Comparison of ENCODE assay signal across 15 cellular contexts in the genomic region with DNA sequence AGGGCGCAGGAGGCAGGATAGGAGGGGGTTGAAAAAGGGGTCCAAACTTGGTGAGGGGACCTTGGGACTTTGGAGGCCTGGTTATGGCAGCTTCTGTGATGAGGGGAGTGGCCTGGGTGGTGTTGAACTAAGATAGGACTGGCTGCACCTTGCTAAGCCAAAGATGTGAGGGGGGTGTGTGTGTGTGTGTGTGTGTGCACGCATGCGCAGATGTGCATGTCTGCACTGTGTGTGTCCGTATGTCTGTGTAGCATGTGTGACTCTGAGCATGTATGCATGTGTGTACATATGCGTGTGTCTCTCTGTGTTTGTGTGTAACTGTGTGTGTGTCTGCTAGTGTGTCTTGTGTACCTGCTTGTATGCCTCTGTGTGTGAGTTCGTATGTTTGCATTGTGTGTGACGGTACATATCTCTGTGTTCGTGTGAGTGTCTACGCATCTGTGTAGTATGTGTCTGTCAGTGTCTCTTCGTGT. TPM values are rescaled to one million over a fixed set of nuclear protein-coding genes. Genes with fewer than 3 reads are reported as not detected.
A peak's percentile ranks its signal among the peaks of the same experiment; 100 is the strongest.
DNase-seq lines count a peak whose midpoint lies in the region; ATAC-seq and TF ChIP-seq lines count a peak whose summit lies in the region.
"Had no signal": no experiment of that assay in that cellular context is flagged by ENCODE, and none has a peak within 500 bp of the region (broad histone marks: within the 10 kb centered on the region; RNA-seq: fewer than 3 reads in every experiment).

No MANE protein-coding gene starts in this region.

- no peak overlapping the region for H3K27ac ChIP-seq in mesendoderm (ENCODE audit: low read depth, low read length)
- H3K27ac ChIP-seq in transverse colon, result peak overlapping the region; percentile 90 to 97 (median 96)
- H3K27ac ChIP-seq: 22Rv1 had no signal

- peak overlapping the region; percentile 72 for H3K56ac ChIP-seq in mesendoderm (ENCODE audit: low read length)

- H3K4me3 Mint-ChIP-seq in activated CD4-positive, alpha-beta T cell treated with anti-CD3 and anti-CD28 coated beads, Interleukin-2, amount 10 ng/mL, durations not matched to agents 7 days and 5 days, result no peak overlapping the region
- H3K4me3 Mint-ChIP-seq in activated CD4-positive, alpha-beta T cell treated with anti-CD3 and anti-CD28 coated beads for 36 hours, result no peak overlapping the region
- peak overlapping the region in 1 of 5 experiments; percentile 34 for H3K4me3 Mint-ChIP-seq in brain
- H3K4me3 Mint-ChIP-seq: activated naive CD4-positive, alpha-beta T cell treated with anti-CD3 and anti-CD28 coated beads, Interleukin-2, amount 50 U/mL, for 24 hours had no signal

- in situ Hi-C loops in transverse colon (cut with MboI; ENCODE audit: low pct_ligation_motif_present in 1 of 4, low pct_unique_long_range_greater_than_20kb in 1 of 4, low sequenced_read_pairs in 3 of 4), result no loop called here

- peak overlapping the region; percentile 42 for H2BK5ac ChIP-seq in mesendoderm (ENCODE audit: low read length)

- intact Hi-C loops in activated CD4-positive, alpha-beta T cell treated with anti-CD3 and anti-CD28 coated beads for 36 hours (cut with DNase I, micrococcal nuclease), result no loop called here
- intact Hi-C loops in transverse colon (cut with DNase I; ENCODE audit: low total_unique reads), result no loop called here

- H3K4me1 ChIP-seq in mesendoderm (ENCODE audit: control insufficient read depth, low read depth, low read length) (peaks cover 16% of the 10 kb centered on the region), transverse colon (peaks cover 49 to 90% (median 76%) of the 10 kb centered on the region in 4 donors)

- DNase-seq in activated CD4-positive, alpha-beta T cell treated with anti-CD3 and anti-CD28 coated beads, Interleukin-2, amount 10 ng/mL, durations not matched to agents 7 days and 5 days, result no peak
- DNase-seq in activated CD4-positive, alpha-beta T cell treated with anti-CD3 and anti-CD28 coated beads for 36 hours, result no peak
- DNase-seq in mesendoderm (no peak), transverse colon (peak; percentile 78), NCI-H510A treated with DMSO at 0.1 percent for 48 hours (lab: John Stamatoyannopoulos, UW) (no peak)
- no peak for DNase-seq in stimulated activated CD4-positive, alpha-beta T cell treated with anti-CD3 and anti-CD28 coated beads, Interleukin-12 subunit alpha, Interleukin-12 subunit beta, amount 100 ng/mL, for 4 hours
- DNase-seq: cerebellar nuclear complex, GDM1, KBM-7, NCI-H1436, SIG-M5 had no signal

- H2AK5ac ChIP-seq in mesendoderm (ENCODE audit: low read length), result peak overlapping the region; percentile 33

- H4K5ac ChIP-seq in mesendoderm (ENCODE audit: low read length), result no peak overlapping the region

- no peaks in the 10 kb centered on the region for H3K27me3 Mint-ChIP-seq in activated CD4-positive, alpha-beta T cell treated with anti-CD3 and anti-CD28 coated beads, Interleukin-2, amount 10 ng/mL, durations not matched to agents 7 days and 5 days
- no peaks in the 10 kb centered on the region for H3K27me3 Mint-ChIP-seq in activated CD4-positive, alpha-beta T cell treated with anti-CD3 and anti-CD28 coated beads for 36 hours
- peaks cover 21% of the 10 kb centered on the region for H3K27me3 Mint-ChIP-seq in brain
- H3K27me3 Mint-ChIP-seq: activated naive CD4-positive, alpha-beta T cell treated with anti-CD3 and anti-CD28 coated beads, Interleukin-2, amount 50 U/mL, for 24 hours had no signal

- no peak for TF ChIP-seq EP300 in transverse colon (IDR thresholded peaks at IDR 0.05; ENCODE audit: low read depth)

- no peak overlapping the region for H3K4ac ChIP-seq in mesendoderm (ENCODE audit: low read depth, low read length)

- no peak overlapping the region for H3K4me3 ChIP-seq in mesendoderm (ENCODE audit: low read length)
- H3K4me3 ChIP-seq in transverse colon, result peak overlapping the region in 1 of 4 donors; percentile 9

- peak overlapping the region; percentile 73 for H3K23ac ChIP-seq in mesendoderm (ENCODE audit: low read length)

- H2BK120ac ChIP-seq in mesendoderm (ENCODE audit: low read depth, low read length), result no peak overlapping the region

- peak overlapping the region; percentile 65 for H3K9ac ChIP-seq in mesendoderm (ENCODE audit: low read length)

- no peak overlapping the region for H3K18ac ChIP-seq in mesendoderm (ENCODE audit: low read length)

- peak overlapping the region; percentile 16 for H3K4me2 ChIP-seq in mesendoderm (ENCODE audit: low read length)

- H3K27ac Mint-ChIP-seq in activated CD4-positive, alpha-beta T cell treated with anti-CD3 and anti-CD28 coated beads, Interleukin-2, amount 10 ng/mL, durations not matched to agents 7 days and 5 days, result peak overlapping the region; percentile 3
- no peak overlapping the region for H3K27ac Mint-ChIP-seq in activated CD4-positive, alpha-beta T cell treated with anti-CD3 and anti-CD28 coated beads for 36 hours
- H3K27ac Mint-ChIP-seq in brain, result peak overlapping the region; percentile 46 to 94 (median 73)
- H3K27ac Mint-ChIP-seq: activated naive CD4-positive, alpha-beta T cell treated with anti-CD3 and anti-CD28 coated beads, Interleukin-2, amount 50 U/mL, for 24 hours had no signal

- TF ChIP-seq POLR2A in transverse colon (IDR thresholded peaks at IDR 0.05), result no peak

- H3K9me3 ChIP-seq in transverse colon, result no peaks in the 10 kb centered on the region

- H2BK15ac ChIP-seq in mesendoderm (replicated peaks; ENCODE audit: low read depth), result no peak overlapping the region

- H3K27me3 ChIP-seq in mesendoderm (ENCODE audit: insufficient read depth, low read length, poor library complexity) (no peaks in the 10 kb centered on the region), transverse colon (no peaks in the 10 kb centered on the region)

- no peaks in the 10 kb centered on the region for H3K36me3 Mint-ChIP-seq in activated CD4-positive, alpha-beta T cell treated with anti-CD3 and anti-CD28 coated beads, Interleukin-2, amount 10 ng/mL, durations not matched to agents 7 days and 5 days (ENCODE audit: low read depth)
- H3K36me3 Mint-ChIP-seq in activated CD4-positive, alpha-beta T cell treated with anti-CD3 and anti-CD28 coated beads for 36 hours (ENCODE audit: low read depth), result no peaks in the 10 kb centered on the region
- H3K36me3 Mint-ChIP-seq in brain, result no peaks in the 10 kb centered on the region
- H3K36me3 Mint-ChIP-seq: activated naive CD4-positive, alpha-beta T cell treated with anti-CD3 and anti-CD28 coated beads, Interleukin-2, amount 50 U/mL, for 24 hours had no signal

- peaks cover 47% of the 10 kb centered on the region for H3K4me1 Mint-ChIP-seq in activated CD4-positive, alpha-beta T cell treated with anti-CD3 and anti-CD28 coated beads, Interleukin-2, amount 10 ng/mL, durations not matched to agents 7 days and 5 days
- H3K4me1 Mint-ChIP-seq in activated CD4-positive, alpha-beta T cell treated with anti-CD3 and anti-CD28 coated beads for 36 hours, result peaks cover 36% of the 10 kb centered on the region
- peaks cover 29% of the 10 kb centered on the region for H3K4me1 Mint-ChIP-seq in brain

- ATAC-seq in activated CD4-positive, alpha-beta T cell treated with anti-CD3 and anti-CD28 coated beads for 36 hours, result no peak
- no peak for ATAC-seq in HG02870 (IDR thresholded peaks at IDR 0.05; ENCODE audit: unreplicated experiment)

- H3K79me2 ChIP-seq in mesendoderm (ENCODE audit: control insufficient read depth, insufficient read depth, low read length), result peaks cover 24% of the 10 kb centered on the region

- CTCF ChIA-PET in activated CD4-positive, alpha-beta T cell treated with anti-CD3 and anti-CD28 coated beads, Interleukin-2, amount 10 ng/mL, durations not matched to agents 7 days and 5 days (lab: Charles Lee), result interaction anchor here (2.7 kb wide), 1 partner anchor 13 kb away, joined by 11 read pairs; no protein-coding TSS in a partner anchor
- CTCF ChIA-PET in activated CD4-positive, alpha-beta T cell treated with anti-CD3 and anti-CD28 coated beads for 36 hours (lab: Charles Lee), result interaction anchor here (0.6 to 1.1 kb wide), 3 partner anchors 22 to 343 kb away, joined by 3 to 4 read pairs (median 3); no protein-coding TSS in a partner anchor

- H3K79me1 ChIP-seq in mesendoderm (ENCODE audit: low read length), result peaks cover 24% of the 10 kb centered on the region

- TF ChIP-seq CTCF in brain (conservative IDR thresholded peaks at IDR 0.05) (no peak), transverse colon (IDR thresholded peaks at IDR 0.05) (peak in 1 of 5 experiments; percentile 8)

- no peak overlapping the region for H4K8ac ChIP-seq in mesendoderm (ENCODE audit: low read depth, low read length)

- H3K36me3 ChIP-seq in mesendoderm (ENCODE audit: control insufficient read depth, insufficient read depth, low read length) (no peaks in the 10 kb centered on the region), transverse colon (no peaks in the 10 kb centered on the region)

- WGBS in mesendoderm (ENCODE audit: extremely low coverage, insufficient coverage, low lambda C conversion rate), result no CpG with 5 or more reads among the region's 10 CpGs
- 60 to 83% methylated on average over 1 to 10 of the region's 10 CpGs for WGBS in transverse colon (ENCODE audit: low coverage in 1 of 2), 2 donors

- POLR2A ChIA-PET in activated CD4-positive, alpha-beta T cell treated with anti-CD3 and anti-CD28 coated beads, Interleukin-2, amount 10 ng/mL, durations not matched to agents 7 days and 5 days (lab: Charles Lee), result no interaction called here
- POLR2A ChIA-PET in activated CD4-positive, alpha-beta T cell treated with anti-CD3 and anti-CD28 coated beads for 36 hours (lab: Charles Lee), result interaction anchor here (0.6 kb wide), 1 partner anchor 10 kb away, joined by 3 read pairs; no protein-coding TSS in a partner anchor

- no peaks in the 10 kb centered on the region for H3K9me3 Mint-ChIP-seq in activated CD4-positive, alpha-beta T cell treated with anti-CD3 and anti-CD28 coated beads, Interleukin-2, amount 10 ng/mL, durations not matched to agents 7 days and 5 days
- H3K9me3 Mint-ChIP-seq in activated CD4-positive, alpha-beta T cell treated with anti-CD3 and anti-CD28 coated beads for 36 hours (ENCODE audit: low read depth), result no peaks in the 10 kb centered on the region
- H3K9me3 Mint-ChIP-seq in brain, result peaks cover 0 to 3% (median 0%) of the 10 kb centered on the region in 5 experiments
- H3K9me3 Mint-ChIP-seq: activated naive CD4-positive, alpha-beta T cell treated with anti-CD3 and anti-CD28 coated beads, Interleukin-2, amount 50 U/mL, for 24 hours had no signal

RNA-seq across cellular contexts. Expression of a gene that starts 4.1 kb away (rescaled TPM):
- 10 to 100 TPM; 11.4 to 12.2 TPM for total RNA-seq in activated CD4-positive, alpha-beta T cell treated with anti-CD3 and anti-CD28 coated beads, Interleukin-2, amount 10 ng/mL, durations not matched to agents 7 days and 5 days
- total RNA-seq in activated CD4-positive, alpha-beta T cell treated with anti-CD3 and anti-CD28 coated beads for 36 hours, result 1 to 10 TPM; 6.0 to 6.5 TPM
- polyA plus RNA-seq in brain (ENCODE audit: insufficient read depth, low read depth, low replicate concordance), result 0.27 TPM
- polyA plus RNA-seq in mesendoderm (2013, experiment 1 of 2), result 14.5 TPM
- 13.3 TPM for polyA plus RNA-seq in mesendoderm (2013, experiment 2 of 2)
- 10 to 100 TPM; 65.9 to 94.6 (median 79.5) TPM for total RNA-seq in transverse colon

RNA-seq across cellular contexts. Expression of a gene that starts 17.9 kb away (rescaled TPM):
- 10 to 100 TPM; 18.5 to 18.8 TPM for total RNA-seq in activated CD4-positive, alpha-beta T cell treated with anti-CD3 and anti-CD28 coated beads, Interleukin-2, amount 10 ng/mL, durations not matched to agents 7 days and 5 days
- 1 to 10 TPM; 6.7 to 7.7 TPM for total RNA-seq in activated CD4-positive, alpha-beta T cell treated with anti-CD3 and anti-CD28 coated beads for 36 hours
- polyA plus RNA-seq in brain (ENCODE audit: insufficient read depth, low read depth, low replicate concordance), result 17.8 TPM
- 14.7 TPM for polyA plus RNA-seq in mesendoderm (2013, experiment 1 of 2)
- polyA plus RNA-seq in mesendoderm (2013, experiment 2 of 2), result 14.5 TPM
- 10 to 100 TPM in 3 of 4 donors, 1 to 10 TPM in 1; 8.2 to 41.1 (median 21.4) TPM for total RNA-seq in transverse colon

RNA-seq across cellular contexts. Expression of a gene that starts 39.7 kb away (rescaled TPM):
- 10 to 100 TPM; 45.2 to 50.4 TPM for total RNA-seq in activated CD4-positive, alpha-beta T cell treated with anti-CD3 and anti-CD28 coated beads, Interleukin-2, amount 10 ng/mL, durations not matched to agents 7 days and 5 days
- 10 to 100 TPM; 51.7 to 61.5 TPM for total RNA-seq in activated CD4-positive, alpha-beta T cell treated with anti-CD3 and anti-CD28 coated beads for 36 hours
- polyA plus RNA-seq in brain (ENCODE audit: insufficient read depth, low read depth, low replicate concordance), result 38.9 TPM
- 52.7 TPM for polyA plus RNA-seq in mesendoderm (2013, experiment 1 of 2)
- 50.6 TPM for polyA plus RNA-seq in mesendoderm (2013, experiment 2 of 2)
- 100 to 1,000 TPM; 162 to 247 (median 208) TPM for total RNA-seq in transverse colon

RNA-seq across cellular contexts. Expression of a gene that starts 44.9 kb away (rescaled TPM):
- 10 to 100 TPM; 21.7 TPM for total RNA-seq in activated CD4-positive, alpha-beta T cell treated with anti-CD3 and anti-CD28 coated beads, Interleukin-2, amount 10 ng/mL, durations not matched to agents 7 days and 5 days
- total RNA-seq in activated CD4-positive, alpha-beta T cell treated with anti-CD3 and anti-CD28 coated beads for 36 hours, result 10 to 100 TPM; 15.3 to 16.7 TPM
- polyA plus RNA-seq in brain (ENCODE audit: insufficient read depth, low read depth, low replicate concordance), result 44.3 TPM
- polyA plus RNA-seq in mesendoderm (2013, experiment 1 of 2), result 39.4 TPM
- polyA plus RNA-seq in mesendoderm (2013, experiment 2 of 2), result 37.9 TPM
- total RNA-seq in transverse colon, result 10 to 100 TPM; 14.5 to 24.7 (median 19.7) TPM

RNA-seq across cellular contexts. Expression of a gene that starts 45.1 kb away (rescaled TPM):
- 100 to 1,000 TPM; 252 to 259 TPM for total RNA-seq in activated CD4-positive, alpha-beta T cell treated with anti-CD3 and anti-CD28 coated beads, Interleukin-2, amount 10 ng/mL, durations not matched to agents 7 days and 5 days
- total RNA-seq in activated CD4-positive, alpha-beta T cell treated with anti-CD3 and anti-CD28 coated beads for 36 hours, result 100 to 1,000 TPM; 194 to 237 TPM
- 425 TPM for polyA plus RNA-seq in brain (ENCODE audit: insufficient read depth, low read depth, low replicate concordance)
- polyA plus RNA-seq in mesendoderm (2013, experiment 1 of 2), result 592 TPM
- polyA plus RNA-seq in mesendoderm (2013, experiment 2 of 2), result 600 TPM
- total RNA-seq in transverse colon, result 100 to 1,000 TPM in 3 of 4 donors, 10 to 100 TPM in 1; 75.2 to 373 (median 245) TPM

Comparison
In these comparisons a context has a peak if more than half of its experiments do, and no peak if none do; other contexts are left out.
1. RNA of a gene that starts 4.1 kb away (total RNA-seq): 65.9 to 94.6 TPM in transverse colon; 11.4 to 12.2 TPM in activated CD4-positive, alpha-beta T cell treated with anti-CD3 and anti-CD28 coated beads, Interleukin-2, amount 10 ng/mL, durations not matched to agents 7 days and 5 days and 6.0 to 6.5 TPM in activated CD4-positive, alpha-beta T cell treated with anti-CD3 and anti-CD28 coated beads for 36 hours; every median in the first group is over 4 times any median in the second.